Comparison of ENCODE assay signal across 20 cellular contexts in genomic region chr17:61678339-61678738, GRCh38.
"Had no signal": no experiment of that assay in that cellular context is flagged by ENCODE, and none has a peak within 500 bp of the region (broad histone marks: within the 10 kb centered on the region; RNA-seq: fewer than 3 reads in every experiment).

No MANE protein-coding gene starts in this region.

- DNase-seq: activated CD4-positive, alpha-beta T cell treated with anti-CD3 and anti-CD28 coated beads, Interleukin-2, amount 50 U/mL, for 1 hour; activated CD8-positive, alpha-beta memory T cell treated with anti-CD3 and anti-CD28 coated beads for 24 hours; activated gamma-delta T cell treated with Interleukin-2 at 50 U/mL for 16 hours; activated naive CD8-positive, alpha-beta T cell treated with anti-CD3 and anti-CD28 coated beads, Interleukin-2, amount 10 ng/mL, durations not matched to agents 7 days and 5 days; brain microvascular endothelial cell; cerebellar nuclear complex; effector memory CD4-positive, alpha-beta T cell; foreskin keratinocyte; kidney glomerular epithelial cell; left ventricle myocardium superior; mesenchymal stem cell; nucleus accumbens; posterior cingulate gyrus; stimulated activated CD4-positive, alpha-beta T cell treated with anti-CD3 and anti-CD28 coated beads, Interleukin-15, amount 100 ng/mL, for 24 hours; stimulated activated CD4-positive, alpha-beta T cell treated with anti-CD3 and anti-CD28 coated beads, Interleukin-4, amount 100 ng/mL, for 1 hour; stimulated activated naive B cell treated with anti-CD40 and anti-IgM and Interleukin-4, amounts not matched to agents 10 μg/mL and 1 μg/mL and 100 μg/mL, for 72 hours; trophoblast cell had no signal

- H3K27me3 ChIP-seq: brain microvascular endothelial cell, foreskin keratinocyte had no signal

- H3K36me3 ChIP-seq: brain microvascular endothelial cell had no signal

- H3K4me1 Mint-ChIP-seq: activated naive CD8-positive, alpha-beta T cell treated with anti-CD3 and anti-CD28 coated beads, Interleukin-2, amount 10 ng/mL, durations not matched to agents 7 days and 5 days; nephron; stimulated activated naive B cell treated with anti-CD40 and anti-IgM and Interleukin-4, amounts not matched to agents 10 μg/mL and 1 μg/mL and 100 μg/mL, for 72 hours had no signal

- H3K27ac ChIP-seq: brain microvascular endothelial cell, foreskin keratinocyte had no signal

- H3K4me1 ChIP-seq: foreskin keratinocyte had no signal

- H3K27ac Mint-ChIP-seq: activated naive CD8-positive, alpha-beta T cell treated with anti-CD3 and anti-CD28 coated beads, Interleukin-2, amount 10 ng/mL, durations not matched to agents 7 days and 5 days; dendritic cell treated with granulocyte-macrophage colony-stimulating factor and Interleukin-4, amounts not matched to agents 40 ng/mL and 50 ng/mL, for 4 days; nephron; stimulated activated naive B cell treated with anti-CD40 and anti-IgM and Interleukin-4, amounts not matched to agents 10 μg/mL and 1 μg/mL and 100 μg/mL, for 72 hours had no signal

- H3K27me3 Mint-ChIP-seq: dendritic cell treated with granulocyte-macrophage colony-stimulating factor and Interleukin-4, amounts not matched to agents 40 ng/mL and 50 ng/mL, for 4 days; stimulated activated naive B cell treated with anti-CD40 and anti-IgM and Interleukin-4, amounts not matched to agents 10 μg/mL and 1 μg/mL and 100 μg/mL, for 72 hours had no signal

- ATAC-seq: activated CD4-positive, CD25-positive, alpha-beta regulatory T cell treated with anti-CD3 and anti-CD28 coated beads, Interleukin-2, amount 50 U/mL, for 24 hours; foreskin keratinocyte; left ventricle myocardium superior; stimulated activated naive B cell treated with anti-CD40 and anti-IgM and Interleukin-4, amounts not matched to agents 10 μg/mL and 1 μg/mL and 100 μg/mL, for 72 hours had no signal

- H3K4me3 Mint-ChIP-seq: activated naive CD8-positive, alpha-beta T cell treated with anti-CD3 and anti-CD28 coated beads, Interleukin-2, amount 10 ng/mL, durations not matched to agents 7 days and 5 days; dendritic cell treated with granulocyte-macrophage colony-stimulating factor and Interleukin-4, amounts not matched to agents 40 ng/mL and 50 ng/mL, for 4 days; nephron; stimulated activated naive B cell treated with anti-CD40 and anti-IgM and Interleukin-4, amounts not matched to agents 10 μg/mL and 1 μg/mL and 100 μg/mL, for 72 hours had no signal
